In the genomic region with DNA sequence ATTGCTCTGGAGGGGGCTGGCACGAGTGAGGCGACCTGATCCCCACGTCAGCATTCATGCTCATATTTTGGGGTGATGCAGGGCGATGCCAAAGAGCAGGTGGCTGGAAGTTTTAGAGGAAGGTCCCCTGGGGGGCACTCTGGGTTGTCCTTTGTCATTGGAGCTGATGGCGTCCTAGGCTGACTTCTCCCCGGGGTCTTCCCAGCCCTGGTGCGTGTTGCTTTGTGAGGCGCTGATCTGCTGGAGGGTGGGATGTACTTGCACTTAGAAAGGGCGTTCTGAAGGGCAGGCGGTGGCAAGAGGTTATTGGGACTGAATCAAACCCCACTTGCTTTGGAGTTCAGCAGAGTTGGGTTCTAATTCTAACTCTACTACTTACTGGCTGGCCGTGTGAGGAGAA, we compare ENCODE assay signal across 14 cellular contexts.
DNase-seq lines count a peak whose midpoint lies in the region; ATAC-seq and TF ChIP-seq lines count a peak whose summit lies in the region.
"Had no signal": no experiment of that assay in that cellular context is flagged by ENCODE, and none has a peak within 500 bp of the region (broad histone marks: within the 10 kb centered on the region; RNA-seq: fewer than 3 reads in every experiment).

No MANE protein-coding gene starts in this region.

- POLR2A ChIA-PET in T-cell (lab: Charles Lee): no interaction called here

- H3K4me1 Mint-ChIP-seq in osteocyte (ENCODE audit: unreplicated experiment): peaks cover 3% of the 10 kb centered on the region
- H3K4me1 Mint-ChIP-seq in T-cell: no peaks in the 10 kb centered on the region
- H3K4me1 Mint-ChIP-seq: CD14-positive monocyte; CD8-positive, alpha-beta memory T cell had no signal

- no peaks in the 10 kb centered on the region for H3K36me3 Mint-ChIP-seq in osteocyte (ENCODE audit: unreplicated experiment)
- H3K36me3 Mint-ChIP-seq in T-cell: no peaks in the 10 kb centered on the region
- H3K36me3 Mint-ChIP-seq: CD14-positive monocyte; CD8-positive, alpha-beta memory T cell had no signal

- no peak for TF ChIP-seq CTCF in osteocyte (IDR thresholded peaks at IDR 0.05)

- peaks cover 17% of the 10 kb centered on the region for H3K27me3 Mint-ChIP-seq in osteocyte (ENCODE audit: unreplicated experiment)
- H3K27me3 Mint-ChIP-seq in T-cell: peaks cover 12 to 14% of the 10 kb centered on the region in 2 donors

- H3K27ac Mint-ChIP-seq in osteocyte (ENCODE audit: unreplicated experiment) (no peak overlapping the region), T-cell (no peak overlapping the region)
- H3K27ac Mint-ChIP-seq: CD14-positive monocyte, HFFc6 had no signal

- DNase-seq in ecto neural progenitor cell (ENCODE audit: low spot score) (peak; percentile 21), islet precursor cell (peak; percentile 22), osteocyte (ENCODE audit: extremely low spot score, unreplicated experiment) (peak; percentile 75), retina (no peak), T-cell (no peak), NCI-H2029 treated with DMSO at 0.1 percent for 48 hours (lab: John Stamatoyannopoulos, UW) (no peak)
- DNase-seq: Caco-2; CD8-positive, alpha-beta memory T cell; GF-D8; HCEC 1CT; HFFc6 had no signal

- no peaks in the 10 kb centered on the region for H3K9me3 Mint-ChIP-seq in osteocyte (ENCODE audit: unreplicated experiment)
- H3K9me3 Mint-ChIP-seq in T-cell: no peaks in the 10 kb centered on the region
- H3K9me3 Mint-ChIP-seq: CD14-positive monocyte, HFFc6 had no signal

- H3K4me3 Mint-ChIP-seq in osteocyte (ENCODE audit: unreplicated experiment): no peak overlapping the region
- H3K4me3 Mint-ChIP-seq in T-cell: no peak overlapping the region
- H3K4me3 Mint-ChIP-seq: CD14-positive monocyte; CD8-positive, alpha-beta memory T cell; HFFc6 had no signal

- CTCF ChIA-PET in T-cell (lab: Charles Lee): no interaction called here

- ATAC-seq in T-cell (replicated peaks in 1 of 4): no peak
- ATAC-seq: A549, HepG2 had no signal

Comparison
In these comparisons a context has a peak if more than half of its experiments do, and no peak if none do; other contexts are left out.
1. DNase-seq: peak in ecto neural progenitor cell (single experiment), islet precursor cell (single experiment) and osteocyte (single experiment); none in retina (single experiment), T-cell (0 of 34) and NCI-H2029 treated with DMSO at 0.1 percent for 48 hours (single experiment).